Comparison of ENCODE assay signal across 8 cellular contexts in genomic region chr1:53946252-53947171, GRCh38. TPM values are rescaled to one million over a fixed set of nuclear protein-coding genes. Genes with fewer than 3 reads are reported as not detected.
A peak's percentile ranks its signal among the peaks of the same experiment; 100 is the strongest.
DNase-seq lines count a peak whose midpoint lies in the region; ATAC-seq and TF ChIP-seq lines count a peak whose summit lies in the region.

Gene LRRC42 (plus strand): TSS chr1:53946350. CDS start chr1:53952000, 5,650 bp downstream.

- peak; percentile 58 for TF ChIP-seq CTCF in VCaP (conservative IDR thresholded peaks at IDR 0.05)
- peak; percentile 34 for TF ChIP-seq CTCF in fibroblast of villous mesenchyme (IDR thresholded peaks at IDR 0.05; ENCODE audit: insufficient read depth, low read depth, low read length)
- TF ChIP-seq CTCF in omental fat pad (IDR thresholded peaks at IDR 0.05) = no peak

- peak within 1 kb of the TSS; percentile 96 for H3K4me3 ChIP-seq in fibroblast of villous mesenchyme (ENCODE audit: low read depth, low read length)

- peak; percentile 61 for DNase-seq in NCI-H2196 (lab: John Stamatoyannopoulos, UW; ENCODE audit: unreplicated experiment)
- DNase-seq in NCI-H2196 treated with DMSO at 0.1 percent for 48 hours (lab: John Stamatoyannopoulos, UW; ENCODE audit: unreplicated experiment) = no peak
- DNase-seq in fibroblast of villous mesenchyme (ENCODE audit: low read depth) = no peak
- DNase-seq in omental fat pad (ENCODE audit: low spot score) = no peak
- no peak for DNase-seq in putamen (ENCODE audit: low spot score)

- ATAC-seq in GM19463 (IDR thresholded peaks at IDR 0.05; ENCODE audit: unreplicated experiment) = peak; percentile 63
- peak; percentile 63 for ATAC-seq in HG03520 (IDR thresholded peaks at IDR 0.05; ENCODE audit: unreplicated experiment)
- ATAC-seq in omental fat pad (ENCODE audit: low FRiP score) = peak; percentile 88

- H3K27ac ChIP-seq in VCaP = peak within 1 kb of the TSS; percentile 77

RNA-seq across cellular contexts. Expression of gene LRRC42, which starts in this region (rescaled TPM):
- total RNA-seq in fibroblast of villous mesenchyme (39.0 and 47.1 TPM in 2 replicates), omental fat pad (10 to 100 TPM; 12.6 to 22.8 (median 16.7) TPM)

Comparison
In these comparisons a context has a peak if more than half of its experiments do, and no peak if none do; other contexts are left out.
1. CTCF ChIP-seq: peak in VCaP (single experiment) and fibroblast of villous mesenchyme (single experiment); none in omental fat pad (0 of 3).
2. Peak in every context shown above with its lines, with median percentiles within 50 percentile points of each other: ATAC-seq.